ENCODE assay signal across 24 cellular contexts in genomic region chr7:2215851-2216250, GRCh38. TPM values are rescaled to one million over a fixed set of nuclear protein-coding genes. Genes with fewer than 3 reads are reported as not detected.
DNase-seq lines count a peak whose midpoint lies in the region; ATAC-seq lines count a peak whose summit lies in the region.
"Had no signal": no experiment of that assay in that cellular context is flagged by ENCODE, and none has a peak within 500 bp of the region (broad histone marks: within the 10 kb centered on the region; RNA-seq: fewer than 3 reads in every experiment).

No MANE protein-coding gene starts in this region.

- no peak overlapping the region for H3K4me3 Mint-ChIP-seq in activated CD4-positive, alpha-beta T cell treated with anti-CD3 and anti-CD28 coated beads, Interleukin-2, amount 10 ng/mL, durations not matched to agents 7 days and 5 days
- peak overlapping the region in 1 of 2 donors; percentile 60 for H3K4me3 Mint-ChIP-seq in effector memory CD8-positive, alpha-beta T cell

- H3K27ac ChIP-seq in right cardiac atrium (ENCODE audit: low read length) = no peak overlapping the region

- POLR2A ChIA-PET in activated CD4-positive, alpha-beta T cell treated with anti-CD3 and anti-CD28 coated beads, Interleukin-2, amount 10 ng/mL, durations not matched to agents 7 days and 5 days (lab: Charles Lee) = no interaction called here

- peak overlapping the region; percentile 10 for H3K27ac Mint-ChIP-seq in activated CD4-positive, alpha-beta T cell treated with anti-CD3 and anti-CD28 coated beads, Interleukin-2, amount 10 ng/mL, durations not matched to agents 7 days and 5 days
- H3K27ac Mint-ChIP-seq in effector memory CD8-positive, alpha-beta T cell = peak overlapping the region; percentile 82 to 92

- intact Hi-C loops in right cardiac atrium (cut with DNase I) = loop anchor here in 2 of 4 donors (10.0 kb wide), 2 partner anchors 571 to 641 kb away; partner anchors contain the start of gene PSMG3 (in 1 of the 2)
- intact Hi-C loops in left ventricle myocardium superior (cut with micrococcal nuclease) = no loop called here

- no peak overlapping the region for H3K4me3 ChIP-seq in right cardiac atrium (ENCODE audit: low read length)
- H3K4me3 ChIP-seq: MG63 had no signal

- H3K9me3 Mint-ChIP-seq in activated CD4-positive, alpha-beta T cell treated with anti-CD3 and anti-CD28 coated beads, Interleukin-2, amount 10 ng/mL, durations not matched to agents 7 days and 5 days = no peaks in the 10 kb centered on the region
- H3K9me3 Mint-ChIP-seq in effector memory CD8-positive, alpha-beta T cell = no peaks in the 10 kb centered on the region

- H3K4me1 ChIP-seq in right cardiac atrium (ENCODE audit: control insufficient read depth, insufficient read depth, low read length) = peaks cover 4% of the 10 kb centered on the region
- H3K4me1 ChIP-seq: BE2C had no signal

- H3K9me3 ChIP-seq in right cardiac atrium (ENCODE audit: control insufficient read depth, low read length) = no peaks in the 10 kb centered on the region
- H3K9me3 ChIP-seq: BE2C, MG63, SK-N-SH had no signal

- DNase-seq in activated CD4-positive, alpha-beta T cell treated with anti-CD3 and anti-CD28 coated beads, Interleukin-2, amount 10 ng/mL, durations not matched to agents 7 days and 5 days = no peak
- no peak for DNase-seq in activated CD4-positive, alpha-beta T cell treated with anti-CD3 and anti-CD28 coated beads, Interleukin-2, amount 50 U/mL, for 1 hour
- peak in 2 of 3 donors; percentile 5 to 43 for DNase-seq in right cardiac atrium
- DNase-seq in left ventricle myocardium superior = no peak
- DNase-seq in effector memory CD8-positive, alpha-beta T cell = no peak
- no peak for DNase-seq in NCI-H1092 (lab: John Stamatoyannopoulos, UW)
- DNase-seq: 8988T, ACHN, BE2C, Calu3, DMS79 treated with DMSO at 0.1 percent for 48 hours, GF-D8, MG63, NCI-H1417, NCI-H1694 treated with DMSO at 0.1 percent for 48 hours, NCI-H2081, NCI-H226, NCI-H510A, NCI-H69, SK-N-SH had no signal

- WGBS in right cardiac atrium = 94% methylated on average over 17 of the region's 17 CpGs

- H3K4me1 Mint-ChIP-seq in activated CD4-positive, alpha-beta T cell treated with anti-CD3 and anti-CD28 coated beads, Interleukin-2, amount 10 ng/mL, durations not matched to agents 7 days and 5 days = peaks cover 16% of the 10 kb centered on the region
- peaks cover 11 to 22% of the 10 kb centered on the region in 2 donors for H3K4me1 Mint-ChIP-seq in effector memory CD8-positive, alpha-beta T cell (ENCODE audit: low read depth in 2 of 2)

- CTCF ChIA-PET in activated CD4-positive, alpha-beta T cell treated with anti-CD3 and anti-CD28 coated beads, Interleukin-2, amount 10 ng/mL, durations not matched to agents 7 days and 5 days (lab: Charles Lee) = no interaction called here

- H3K27me3 Mint-ChIP-seq in activated CD4-positive, alpha-beta T cell treated with anti-CD3 and anti-CD28 coated beads, Interleukin-2, amount 10 ng/mL, durations not matched to agents 7 days and 5 days = no peaks in the 10 kb centered on the region
- no peaks in the 10 kb centered on the region for H3K27me3 Mint-ChIP-seq in effector memory CD8-positive, alpha-beta T cell

- H3K36me3 Mint-ChIP-seq in activated CD4-positive, alpha-beta T cell treated with anti-CD3 and anti-CD28 coated beads, Interleukin-2, amount 10 ng/mL, durations not matched to agents 7 days and 5 days (ENCODE audit: low read depth) = peaks cover 27% of the 10 kb centered on the region
- peaks cover 23% of the 10 kb centered on the region for H3K36me3 Mint-ChIP-seq in effector memory CD8-positive, alpha-beta T cell (ENCODE audit: insufficient read depth)

- H3K27me3 ChIP-seq in right cardiac atrium (ENCODE audit: control insufficient read depth, insufficient read depth) = no peaks in the 10 kb centered on the region
- H3K27me3 ChIP-seq: BE2C, MG63 had no signal

- ATAC-seq in right cardiac atrium (no peak), left ventricle myocardium superior (no peak), GM21390 (IDR thresholded peaks at IDR 0.05; ENCODE audit: unreplicated experiment) (no peak), HG03342 (IDR thresholded peaks at IDR 0.05; ENCODE audit: unreplicated experiment) (no peak)
- no peak for ATAC-seq in effector memory CD8-positive, alpha-beta T cell (replicated peaks)
- ATAC-seq: HCT116, Panc1 had no signal

RNA-seq across cellular contexts. Expression of gene MAD1L1, which starts 16.9 kb away (rescaled TPM):
- total RNA-seq in activated CD4-positive, alpha-beta T cell treated with anti-CD3 and anti-CD28 coated beads, Interleukin-2, amount 10 ng/mL, durations not matched to agents 7 days and 5 days = 100 to 1,000 TPM; 125 to 127 TPM
- 10 to 100 TPM; 15.3 to 36.7 (median 29.7) TPM for total RNA-seq in right cardiac atrium
- 41.0 TPM for polyA plus RNA-seq in right cardiac atrium
- 19.1 TPM for total RNA-seq in left ventricle myocardium superior

RNA-seq across cellular contexts. Expression of gene MRM2, which starts 26.2 kb away (rescaled TPM):
- 10 to 100 TPM; 28.6 to 28.8 TPM for total RNA-seq in activated CD4-positive, alpha-beta T cell treated with anti-CD3 and anti-CD28 coated beads, Interleukin-2, amount 10 ng/mL, durations not matched to agents 7 days and 5 days
- 10 to 100 TPM; 19.5 to 24.4 (median 21.9) TPM for total RNA-seq in right cardiac atrium
- 21.4 TPM for polyA plus RNA-seq in right cardiac atrium
- 23.5 TPM for total RNA-seq in left ventricle myocardium superior

RNA-seq across cellular contexts. Expression of gene NUDT1, which starts 26.2 kb away (rescaled TPM):
- 100 to 1,000 TPM in 1 of 2 experiments, 10 to 100 TPM in 1; 77.4 to 104 TPM for total RNA-seq in activated CD4-positive, alpha-beta T cell treated with anti-CD3 and anti-CD28 coated beads, Interleukin-2, amount 10 ng/mL, durations not matched to agents 7 days and 5 days
- total RNA-seq in right cardiac atrium = 10 to 100 TPM; 10.6 to 17.2 (median 14.6) TPM
- 20.7 TPM for polyA plus RNA-seq in right cardiac atrium
- 13.2 TPM for total RNA-seq in left ventricle myocardium superior

Comparison
In these comparisons a context has a peak if more than half of its experiments do, and no peak if none do; other contexts are left out.
1. DNase-seq: peak in right cardiac atrium (2 of 3); none in activated CD4-positive, alpha-beta T cell treated with anti-CD3 and anti-CD28 coated beads, Interleukin-2, amount 10 ng/mL, durations not matched to agents 7 days and 5 days (single experiment), activated CD4-positive, alpha-beta T cell treated with anti-CD3 and anti-CD28 coated beads, Interleukin-2, amount 50 U/mL, for 1 hour (single experiment), left ventricle myocardium superior (single experiment), effector memory CD8-positive, alpha-beta T cell (0 of 3) and NCI-H1092 (single experiment).